2 cellular contexts compared by ENCODE assay signal in the genomic region with DNA sequence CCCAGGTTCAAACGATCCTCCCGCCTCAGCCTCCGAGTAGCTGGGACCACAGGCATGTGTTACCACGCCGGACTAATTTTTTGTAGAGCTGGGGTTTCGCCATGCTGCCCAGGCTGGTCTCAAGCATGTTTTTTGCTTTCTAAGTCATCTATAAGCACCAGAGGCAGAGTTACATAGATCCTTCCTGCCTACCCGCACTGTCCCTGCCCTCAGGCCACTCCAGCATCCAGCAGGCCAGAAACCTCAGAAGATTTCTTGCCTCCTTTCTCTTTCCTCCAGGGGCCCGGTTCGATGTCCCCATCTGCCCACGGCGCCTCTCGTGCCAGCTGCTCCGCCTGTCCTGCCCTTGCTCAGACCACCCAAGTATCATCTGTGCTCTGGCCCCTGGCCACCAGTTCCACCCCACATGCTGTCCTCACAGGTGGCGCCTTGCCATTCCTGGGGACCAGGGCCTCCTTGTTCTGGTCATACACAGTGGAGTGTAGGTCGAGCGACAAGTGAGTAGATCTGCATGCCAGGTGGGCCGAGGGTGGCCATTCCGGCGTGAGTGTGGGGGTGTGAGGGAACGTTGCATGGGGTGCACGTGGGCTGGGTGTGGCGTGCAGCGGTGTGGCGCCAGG.
TF ChIP-seq lines count a peak whose summit lies in the region.

No MANE protein-coding gene starts in this region.

TF ChIP-seq in GM23338, 12 proteins besides CTCF, POLR2A, EP300 and RAD21 (continued from another document):
- no peak for TF ChIP-seq REST (IDR thresholded peaks at IDR 0.05; ENCODE audit: unreplicated experiment)
- TF ChIP-seq EZH2 (IDR thresholded peaks at IDR 0.05; ENCODE audit: low read depth, unreplicated experiment) = no peak
- no peak for TF ChIP-seq STAT1 (IDR thresholded peaks at IDR 0.05; ENCODE audit: unreplicated experiment)
- no peak for TF ChIP-seq POLR2AphosphoS5 (IDR thresholded peaks at IDR 0.05; ENCODE audit: low read depth)
TF ChIP-seq in GM23338: peak in this region for 0.

TF ChIP-seq in SK-N-SH treated with all-trans-retinoic acid at 6 μM for 48 hours, 23 proteins besides CTCF, POLR2A, EP300 and RAD21 (continued from another document):
- TF ChIP-seq, protein P1, sequence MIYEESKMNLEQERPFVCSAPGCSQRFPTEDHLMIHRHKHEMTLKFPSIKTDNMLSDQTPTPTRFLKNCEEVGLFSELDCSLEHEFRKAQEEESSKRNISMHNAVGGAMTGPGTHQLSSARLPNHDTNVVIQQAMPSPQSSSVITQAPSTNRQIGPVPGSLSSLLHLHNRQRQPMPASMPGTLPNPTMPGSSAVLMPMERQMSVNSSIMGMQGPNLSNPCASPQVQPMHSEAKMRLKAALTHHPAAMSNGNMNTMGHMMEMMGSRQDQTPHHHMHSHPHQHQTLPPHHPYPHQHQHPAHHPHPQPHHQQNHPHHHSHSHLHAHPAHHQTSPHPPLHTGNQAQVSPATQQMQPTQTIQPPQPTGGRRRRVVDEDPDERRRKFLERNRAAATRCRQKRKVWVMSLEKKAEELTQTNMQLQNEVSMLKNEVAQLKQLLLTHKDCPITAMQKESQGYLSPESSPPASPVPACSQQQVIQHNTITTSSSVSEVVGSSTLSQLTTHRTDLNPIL (CRISPR knock-in tag; IDR thresholded peaks at IDR 0.05; ENCODE audit: low read depth) = no peak
- TF ChIP-seq ISL1 (CRISPR knock-in tag; IDR thresholded peaks at IDR 0.05) (no peak), PPARA (CRISPR knock-in tag; IDR thresholded peaks at IDR 0.05; ENCODE audit: borderline replicate concordance) (no peak), ZNF70 (CRISPR knock-in tag; IDR thresholded peaks at IDR 0.05) (no peak), GLIS3 (CRISPR knock-in tag; IDR thresholded peaks at IDR 0.05) (no peak), ESRRG (CRISPR knock-in tag; IDR thresholded peaks at IDR 0.05) (no peak), RARB (CRISPR knock-in tag; IDR thresholded peaks at IDR 0.05) (no peak), TCF4 (CRISPR knock-in tag; IDR thresholded peaks at IDR 0.05; ENCODE audit: borderline replicate concordance) (no peak), ZNF565 (CRISPR knock-in tag; conservative IDR thresholded peaks at IDR 0.05; ENCODE audit: low read depth) (no peak), OSR1 (CRISPR knock-in tag; IDR thresholded peaks at IDR 0.05) (no peak), BACH2 (CRISPR knock-in tag; IDR thresholded peaks at IDR 0.05; ENCODE audit: borderline replicate concordance) (no peak), SNAI2 (CRISPR knock-in tag; IDR thresholded peaks at IDR 0.05) (no peak), CSRNP3 (CRISPR knock-in tag; IDR thresholded peaks at IDR 0.05) (no peak)
- TF ChIP-seq, protein P2, sequence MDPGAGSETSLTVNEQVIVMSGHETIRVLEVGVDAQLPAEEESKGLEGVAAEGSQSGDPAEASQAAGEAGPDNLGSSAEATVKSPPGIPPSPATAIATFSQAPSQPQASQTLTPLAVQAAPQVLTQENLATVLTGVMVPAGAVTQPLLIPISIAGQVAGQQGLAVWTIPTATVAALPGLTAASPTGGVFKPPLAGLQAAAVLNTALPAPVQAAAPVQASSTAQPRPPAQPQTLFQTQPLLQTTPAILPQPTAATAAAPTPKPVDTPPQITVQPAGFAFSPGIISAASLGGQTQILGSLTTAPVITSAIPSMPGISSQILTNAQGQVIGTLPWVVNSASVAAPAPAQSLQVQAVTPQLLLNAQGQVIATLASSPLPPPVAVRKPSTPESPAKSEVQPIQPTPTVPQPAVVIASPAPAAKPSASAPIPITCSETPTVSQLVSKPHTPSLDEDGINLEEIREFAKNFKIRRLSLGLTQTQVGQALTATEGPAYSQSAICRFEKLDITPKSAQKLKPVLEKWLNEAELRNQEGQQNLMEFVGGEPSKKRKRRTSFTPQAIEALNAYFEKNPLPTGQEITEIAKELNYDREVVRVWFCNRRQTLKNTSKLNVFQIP (CRISPR knock-in tag; IDR thresholded peaks at IDR 0.05; ENCODE audit: borderline replicate concordance, low read depth) = no peak
